10 cellular contexts compared by ENCODE assay signal in the genomic region with DNA sequence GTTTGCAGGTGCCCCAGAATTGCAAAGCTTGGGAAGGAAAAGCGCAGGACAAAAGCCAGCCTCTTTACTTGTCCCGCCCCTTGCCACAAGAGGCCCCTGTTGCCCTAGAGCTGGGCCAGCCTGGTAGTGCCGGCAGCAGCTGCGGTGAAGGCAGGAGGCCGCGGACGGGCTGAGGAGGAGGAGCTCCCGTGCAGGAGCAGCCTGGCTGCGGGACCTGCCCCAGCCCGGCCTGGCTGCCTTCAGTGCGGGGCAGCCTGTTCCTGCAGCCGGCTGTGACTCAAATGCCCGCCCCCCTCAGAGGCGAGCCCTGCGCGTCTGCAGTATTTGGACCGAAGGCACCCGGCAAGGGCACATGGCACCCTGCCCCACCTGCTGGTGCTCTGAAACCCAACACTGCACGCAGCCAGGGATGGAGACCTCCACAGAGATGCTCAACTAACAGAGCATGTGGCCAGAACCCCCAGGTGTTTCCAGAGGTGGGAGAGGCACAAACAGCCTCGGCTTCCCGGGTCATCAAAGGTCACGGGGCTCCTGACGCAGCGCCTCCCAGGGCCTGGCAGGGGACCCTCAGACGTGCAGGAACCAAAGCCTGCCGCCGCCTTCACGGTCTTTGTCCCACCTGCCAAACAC. TPM values are rescaled to one million over a fixed set of nuclear protein-coding genes. Genes with fewer than 3 reads are reported as not detected.
DNase-seq lines count a peak whose midpoint lies in the region; ATAC-seq and TF ChIP-seq lines count a peak whose summit lies in the region.
"Had no signal": no experiment of that assay in that cellular context is flagged by ENCODE, and none has a peak within 500 bp of the region (broad histone marks: within the 10 kb centered on the region; RNA-seq: fewer than 3 reads in every experiment).

No MANE protein-coding gene starts in this region.

- no peak overlapping the region for H3K27ac Mint-ChIP-seq in GM23338
- no peak overlapping the region for H3K27ac Mint-ChIP-seq in activated CD4-positive, alpha-beta memory T cell treated with anti-CD3 and anti-CD28 coated beads, Interleukin-2, amount 10 ng/mL, durations not matched to agents 7 days and 5 days
- peak overlapping the region in 2 of 10 donors; percentile 27 to 65 for H3K27ac Mint-ChIP-seq in naive thymus-derived CD8-positive, alpha-beta T cell
- no peak overlapping the region for H3K27ac Mint-ChIP-seq in type B pancreatic cell
- H3K27ac Mint-ChIP-seq: activated naive CD8-positive, alpha-beta T cell had no signal

- CTCF ChIA-PET in activated CD4-positive, alpha-beta memory T cell treated with anti-CD3 and anti-CD28 coated beads, Interleukin-2, amount 10 ng/mL, durations not matched to agents 7 days and 5 days (lab: Charles Lee) = interaction anchor here (0.9 to 1.4 kb wide), 7 partner anchors 9 to 260 kb away, joined by 3 to 9 read pairs (median 4); no protein-coding TSS in a partner anchor

- H4K20me1 ChIP-seq in GM23338 (replicated peaks; ENCODE audit: insufficient read depth) = peaks cover 7% of the 10 kb centered on the region

- POLR2A ChIA-PET in activated CD4-positive, alpha-beta memory T cell treated with anti-CD3 and anti-CD28 coated beads, Interleukin-2, amount 10 ng/mL, durations not matched to agents 7 days and 5 days (lab: Charles Lee) = interaction anchor here (1.1 to 2.2 kb wide), 3 partner anchors 29 to 70 kb away, joined by 4 to 11 read pairs (median 6); partner anchors contain the start of gene NAXD
- POLR2A ChIA-PET in naive thymus-derived CD8-positive, alpha-beta T cell (lab: Charles Lee) = interaction anchor here (0.9 to 1.3 kb wide), 3 partner anchors 68 to 270 kb away, joined by 3 to 4 read pairs (median 3); partner anchors contain the start of gene ANKRD10

- H3K36me3 Mint-ChIP-seq in GM23338 (ENCODE audit: low read depth) (peaks cover 28% of the 10 kb centered on the region), type B pancreatic cell (peaks cover 10% of the 10 kb centered on the region)
- peaks cover 29% of the 10 kb centered on the region for H3K36me3 Mint-ChIP-seq in activated CD4-positive, alpha-beta memory T cell treated with anti-CD3 and anti-CD28 coated beads, Interleukin-2, amount 10 ng/mL, durations not matched to agents 7 days and 5 days (ENCODE audit: low read depth)
- peaks cover 0 to 66% (median 9%) of the 10 kb centered on the region in 3 donors for H3K36me3 Mint-ChIP-seq in naive thymus-derived CD8-positive, alpha-beta T cell
- H3K36me3 Mint-ChIP-seq: activated naive CD8-positive, alpha-beta T cell had no signal

- H3K27me3 ChIP-seq in GM23338 (ENCODE audit: insufficient read depth) = no peaks in the 10 kb centered on the region

- peak overlapping the region; percentile 57; the same call in 1 of the 2 replicates for H3K4me2 ChIP-seq in GM23338

- no peaks in the 10 kb centered on the region for H3K9me2 ChIP-seq in GM23338 (ENCODE audit: insufficient read depth)

- peaks cover 3% of the 10 kb centered on the region; the same call in 1 of the 2 replicates for H3K36me3 ChIP-seq in GM23338 (ENCODE audit: insufficient read depth)

- peaks cover 11% of the 10 kb centered on the region for H3K27me3 Mint-ChIP-seq in GM23338 (ENCODE audit: insufficient read depth, low read depth, poor library complexity)
- H3K27me3 Mint-ChIP-seq in activated CD4-positive, alpha-beta memory T cell treated with anti-CD3 and anti-CD28 coated beads, Interleukin-2, amount 10 ng/mL, durations not matched to agents 7 days and 5 days = no peaks in the 10 kb centered on the region
- H3K27me3 Mint-ChIP-seq in naive thymus-derived CD8-positive, alpha-beta T cell = no peaks in the 10 kb centered on the region
- no peaks in the 10 kb centered on the region for H3K27me3 Mint-ChIP-seq in type B pancreatic cell
- H3K27me3 Mint-ChIP-seq: activated naive CD8-positive, alpha-beta T cell had no signal

- peak overlapping the region; percentile 23; the same call in 1 of the 2 replicates for H3K4me3 ChIP-seq in GM23338

- H3K27ac ChIP-seq in GM23338 (ENCODE audit: low read depth) = 0 out of 2 replicates have a peak overlapping the region, but pooled peaks have one; percentile 39
- H3K27ac ChIP-seq: 22Rv1 had no signal

- peaks cover 19% of the 10 kb centered on the region for H3K4me1 Mint-ChIP-seq in GM23338
- peaks cover 3% of the 10 kb centered on the region for H3K4me1 Mint-ChIP-seq in activated CD4-positive, alpha-beta memory T cell treated with anti-CD3 and anti-CD28 coated beads, Interleukin-2, amount 10 ng/mL, durations not matched to agents 7 days and 5 days
- H3K4me1 Mint-ChIP-seq in naive thymus-derived CD8-positive, alpha-beta T cell = peaks cover 0 to 14% (median 5%) of the 10 kb centered on the region in 4 donors
- H3K4me1 Mint-ChIP-seq in type B pancreatic cell (ENCODE audit: unreplicated experiment) = peaks cover 10% of the 10 kb centered on the region

- peak; percentile 36 for DNase-seq in NCI-H2227 (lab: John Stamatoyannopoulos, UW; ENCODE audit: unreplicated experiment)
- DNase-seq in NCI-H2227 treated with DMSO at 0.1 percent for 48 hours (lab: John Stamatoyannopoulos, UW) = no peak
- DNase-seq in GM23338 (ENCODE audit: low spot score) = peak; percentile 94
- peak; percentile 67 for DNase-seq in NCI-H1092 (lab: John Stamatoyannopoulos, UW)
- DNase-seq in activated CD4-positive, alpha-beta memory T cell treated with anti-CD3 and anti-CD28 coated beads, Interleukin-2, amount 10 ng/mL, durations not matched to agents 7 days and 5 days = peak; percentile 64
- peak; percentile 77 for DNase-seq in fibroblast of gingiva (ENCODE audit: low read depth)
- DNase-seq in naive thymus-derived CD8-positive, alpha-beta T cell = peak; percentile 35 to 78 (median 54)
- DNase-seq in type B pancreatic cell (ENCODE audit: extremely low spot score, unreplicated experiment) = no peak

- H3K4me1 ChIP-seq in GM23338 (ENCODE audit: insufficient read depth) = peaks cover 6% of the 10 kb centered on the region

- H3K9me3 Mint-ChIP-seq in GM23338 = no peaks in the 10 kb centered on the region; the same call in 2 of the 3 replicates
- H3K9me3 Mint-ChIP-seq in activated CD4-positive, alpha-beta memory T cell treated with anti-CD3 and anti-CD28 coated beads, Interleukin-2, amount 10 ng/mL, durations not matched to agents 7 days and 5 days = no peaks in the 10 kb centered on the region
- no peaks in the 10 kb centered on the region for H3K9me3 Mint-ChIP-seq in naive thymus-derived CD8-positive, alpha-beta T cell
- H3K9me3 Mint-ChIP-seq in type B pancreatic cell = no peaks in the 10 kb centered on the region

- peak; percentile 95 for ATAC-seq in GM23338
- peak; percentile 89 to 95 for ATAC-seq in naive thymus-derived CD8-positive, alpha-beta T cell

- H3K4me3 Mint-ChIP-seq in GM23338 (no peak overlapping the region), type B pancreatic cell (no peak overlapping the region)
- H3K4me3 Mint-ChIP-seq in activated CD4-positive, alpha-beta memory T cell treated with anti-CD3 and anti-CD28 coated beads, Interleukin-2, amount 10 ng/mL, durations not matched to agents 7 days and 5 days = no peak overlapping the region
- peak overlapping the region in 1 of 10 donors; percentile 5 for H3K4me3 Mint-ChIP-seq in naive thymus-derived CD8-positive, alpha-beta T cell
- H3K4me3 Mint-ChIP-seq: activated naive CD8-positive, alpha-beta T cell had no signal

- H3K79me2 ChIP-seq in GM23338 (replicated peaks; ENCODE audit: insufficient read depth) = no peaks in the 10 kb centered on the region

- H3F3A ChIP-seq in GM23338 (replicated peaks; ENCODE audit: low read depth) = peaks cover 10% of the 10 kb centered on the region

- H2AFZ ChIP-seq in GM23338 = no peak overlapping the region

- TF ChIP-seq CTCF in GM23338 (conservative IDR thresholded peaks at IDR 0.05; ENCODE audit: low read depth in 2 of 2) (peak; percentile 58 to 85), type B pancreatic cell (conservative IDR thresholded peaks at IDR 0.05) (peak; percentile 66)

RNA-seq across cellular contexts. Expression of gene NAXD, which starts 29.7 kb away (rescaled TPM):
- 16.1 and 18.5 TPM in 2 replicates for total RNA-seq in GM23338 (2014; rRNA removed; shearing (Covaris generic))
- polyA plus RNA-seq in GM23338 (2016; fragmentation: Nextera tagmentation; extraction: Ambion mirVana) = 15.3 and 16.9 TPM in 2 replicates
- total RNA-seq in activated CD4-positive, alpha-beta memory T cell treated with anti-CD3 and anti-CD28 coated beads, Interleukin-2, amount 10 ng/mL, durations not matched to agents 7 days and 5 days = 10 to 100 TPM; 29.6 to 30.8 TPM
- total RNA-seq in naive thymus-derived CD8-positive, alpha-beta T cell = 10 to 100 TPM; 34.3 to 38.1 TPM
- polyA plus RNA-seq in naive thymus-derived CD8-positive, alpha-beta T cell = 10 to 100 TPM; 10.4 to 26.9 (median 18.1) TPM
- 38.8 and 39.5 TPM in 2 replicates for total RNA-seq in type B pancreatic cell (ENCODE audit: low replicate concordance)

Comparison
In these comparisons a context has a peak if more than half of its experiments do, and no peak if none do; other contexts are left out.
1. DNase-seq: peak in NCI-H2227 (single experiment), GM23338 (single experiment), NCI-H1092 (single experiment), activated CD4-positive, alpha-beta memory T cell treated with anti-CD3 and anti-CD28 coated beads, Interleukin-2, amount 10 ng/mL, durations not matched to agents 7 days and 5 days (single experiment), fibroblast of gingiva (single experiment) and naive thymus-derived CD8-positive, alpha-beta T cell (10 of 10); none in NCI-H2227 treated with DMSO at 0.1 percent for 48 hours (single experiment) and type B pancreatic cell (single experiment).